Comparison of ENCODE assay signal across 31 cellular contexts in the genomic region with DNA sequence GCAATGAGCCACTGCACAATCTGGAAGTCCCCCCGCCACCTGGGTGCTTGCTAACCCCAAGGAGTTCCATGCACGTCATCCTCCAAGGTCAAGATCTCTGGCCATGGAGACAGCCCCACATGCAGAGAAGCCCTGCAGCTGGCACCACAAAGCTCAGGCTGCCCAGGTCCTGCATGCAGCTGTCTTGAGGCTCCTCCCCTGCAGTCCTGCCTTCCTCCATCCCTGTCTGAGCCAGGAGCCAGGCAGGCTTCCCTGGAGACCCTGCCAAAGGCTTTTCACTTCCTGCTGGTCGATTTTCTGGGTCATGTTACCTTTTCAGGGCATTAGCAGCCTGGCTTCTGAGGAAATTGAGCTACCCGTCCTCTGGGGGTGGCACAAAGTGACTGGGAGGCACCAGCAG. TPM values are rescaled to one million over a fixed set of nuclear protein-coding genes. Genes with fewer than 3 reads are reported as not detected.
DNase-seq lines count a peak whose midpoint lies in the region; ATAC-seq and TF ChIP-seq lines count a peak whose summit lies in the region.
"Had no signal": no experiment of that assay in that cellular context is flagged by ENCODE, and none has a peak within 500 bp of the region (broad histone marks: within the 10 kb centered on the region; RNA-seq: fewer than 3 reads in every experiment).

No MANE protein-coding gene starts in this region.

- no peak overlapping the region for H2BK12ac ChIP-seq in trophoblast cell (ENCODE audit: low read length)

- CTCF ChIA-PET in WTC11 (lab: Charles Lee), result interaction anchor here (0.7 to 1.8 kb wide), 5 partner anchors 10 to 91 kb away, joined by 3 to 5 read pairs (median 3); no protein-coding TSS in a partner anchor

- peaks cover 20 to 27% of the 10 kb centered on the region in 2 experiments for H3K4me1 ChIP-seq in trophoblast cell (ENCODE audit: control insufficient read depth in 1 of 2, insufficient read depth in 2 of 2, low read length in 2 of 2)
- H3K4me1 ChIP-seq: Peyer's patch, upper lobe of left lung had no signal

- no CpG with 5 or more reads among the region's 4 CpGs for WGBS in trophoblast cell (ENCODE audit: extremely low coverage, insufficient coverage, insufficient read length)

- peaks cover 3% of the 10 kb centered on the region; the same call in 1 of the 2 replicates for H3K36me3 Mint-ChIP-seq in WTC11
- H3K36me3 Mint-ChIP-seq: activated naive CD4-positive, alpha-beta T cell treated with anti-CD3 and anti-CD28 coated beads, Interleukin-2, amount 10 ng/mL, durations not matched to agents 7 days and 5 days; memory B cell; naive B cell had no signal

- H2AK5ac ChIP-seq in trophoblast cell (ENCODE audit: low read length), result no peak overlapping the region

- ATAC-seq in WTC11 (peak; percentile 25; the same call in 1 of the 2 replicates), HG03520 (IDR thresholded peaks at IDR 0.05; ENCODE audit: unreplicated experiment) (no peak)
- ATAC-seq: activated T-cell treated with anti-CD3 and anti-CD28 coated beads, Interleukin-2, amount 50 U/mL, for 72 hours; sciatic nerve had no signal

- no peaks in the 10 kb centered on the region for H3K36me3 ChIP-seq in trophoblast cell (ENCODE audit: control insufficient read depth in 1 of 2, insufficient read depth in 2 of 2, low read length in 2 of 2)
- H3K36me3 ChIP-seq: cardiac muscle cell, ovary, Peyer's patch, upper lobe of left lung had no signal

- H3K79me2 ChIP-seq in trophoblast cell (ENCODE audit: control insufficient read depth, insufficient read depth, low read length, poor library complexity), result no peaks in the 10 kb centered on the region

- no peaks in the 10 kb centered on the region for H3K27me3 Mint-ChIP-seq in WTC11 (ENCODE audit: low read depth)
- H3K27me3 Mint-ChIP-seq: dendritic cell treated with granulocyte-macrophage colony-stimulating factor and Interleukin-4, amounts not matched to agents 40 ng/mL and 50 ng/mL, for 4 days had no signal

- DNase-seq in DMS79 treated with DMSO at 0.1 percent for 48 hours (lab: John Stamatoyannopoulos, UW) (peak; percentile 3), DMS79 (lab: John Stamatoyannopoulos, UW) (no peak), NCI-H187 treated with DMSO at 0.1 percent for 48 hours (lab: John Stamatoyannopoulos, UW) (peak; percentile 6), WTC11 (ENCODE audit: low spot score) (no peak), trophoblast cell (no peak), NCI-H2081 (lab: John Stamatoyannopoulos, UW) (no peak), kidney tubule cell (ENCODE audit: low spot score) (no peak)
- DNase-seq: activated CD4-positive, alpha-beta T cell treated with anti-CD3 and anti-CD28 coated beads for 4 hours; activated naive CD4-positive, alpha-beta T cell treated with anti-CD3 and anti-CD28 coated beads, Interleukin-2, amount 10 ng/mL, durations not matched to agents 7 days and 5 days; activated T-cell treated with anti-CD3 and anti-CD28 coated beads, Interleukin-2, amount 50 U/mL, for 72 hours; KBM-7; kidney glomerular epithelial cell; naive B cell; NCI-H1048; NCI-H345; NK-92 treated with Interleukin-12 subunit alpha and Interleukin-12 subunit beta, amount 100 ng/mL, for 24 hours; ovary; Peyer's patch; stimulated activated CD8-positive, alpha-beta memory T cell treated with anti-CD3 and anti-CD28 coated beads, Interleukin-4, amount 100 ng/mL, for 48 hours; upper lobe of left lung had no signal

- peaks cover 20% of the 10 kb centered on the region for H3K4me1 Mint-ChIP-seq in WTC11
- H3K4me1 Mint-ChIP-seq: activated naive CD4-positive, alpha-beta T cell treated with anti-CD3 and anti-CD28 coated beads, Interleukin-2, amount 10 ng/mL, durations not matched to agents 7 days and 5 days had no signal

- H3K9ac ChIP-seq in trophoblast cell (ENCODE audit: low read length), result no peak overlapping the region

- H3K27ac ChIP-seq in trophoblast cell (ENCODE audit: low read depth, low read length), result no peak overlapping the region
- H3K27ac ChIP-seq: cardiac muscle cell, ovary, Peyer's patch, upper lobe of left lung had no signal

- no peak overlapping the region for H2AFZ ChIP-seq in trophoblast cell (ENCODE audit: insufficient read depth, low read length, poor library complexity)

- H2BK5ac ChIP-seq in trophoblast cell (ENCODE audit: low read depth, low read length, poor library complexity), result no peak overlapping the region

- H3K4ac ChIP-seq in trophoblast cell (ENCODE audit: low read depth, low read length), result no peak overlapping the region

- H3K4me3 ChIP-seq in trophoblast cell (ENCODE audit: low read depth, low read length), result no peak overlapping the region
- H3K4me3 ChIP-seq: cardiac muscle cell, ovary, Peyer's patch, upper lobe of left lung had no signal

- H4K8ac ChIP-seq in trophoblast cell (ENCODE audit: low read depth, low read length), result no peak overlapping the region

- H3K23ac ChIP-seq in trophoblast cell (ENCODE audit: low read length), result no peak overlapping the region

- no peak overlapping the region for H3K14ac ChIP-seq in trophoblast cell (ENCODE audit: low read length)

- H3K27me3 ChIP-seq in trophoblast cell (ENCODE audit: insufficient read depth, low read length), result no peaks in the 10 kb centered on the region
- H3K27me3 ChIP-seq: cardiac muscle cell, ovary, Peyer's patch, upper lobe of left lung had no signal

- H4K91ac ChIP-seq in trophoblast cell (ENCODE audit: low read depth, low read length), result peak overlapping the region; percentile 45

- H3K27ac Mint-ChIP-seq in WTC11, result no peak overlapping the region
- H3K27ac Mint-ChIP-seq: activated naive CD4-positive, alpha-beta T cell treated with anti-CD3 and anti-CD28 coated beads, Interleukin-2, amount 10 ng/mL, durations not matched to agents 7 days and 5 days; activated T-cell treated with anti-CD3 and anti-CD28 coated beads, Interleukin-2, amount 50 U/mL, for 72 hours; dendritic cell treated with granulocyte-macrophage colony-stimulating factor and Interleukin-4, amounts not matched to agents 40 ng/mL and 50 ng/mL, for 4 days; memory B cell; T-helper 1 cell treated with Interleukin-12 subunit alpha and Interleukin-12 subunit beta and Interleukin-4 antibody, amounts not matched to agents 30 μg/mL and 1 μg/mL, for 36 hours had no signal

- H3K4me2 ChIP-seq in trophoblast cell (ENCODE audit: low read length), result no peak overlapping the region

- H3K9me3 ChIP-seq in trophoblast cell (ENCODE audit: insufficient read depth, low read depth, low read length), result peaks cover 2% of the 10 kb centered on the region
- H3K9me3 ChIP-seq: ovary, Peyer's patch, upper lobe of left lung had no signal

- TF ChIP-seq CTCF in WTC11 (IDR thresholded peaks at IDR 0.05), result no peak

- no peak overlapping the region for H3K4me3 Mint-ChIP-seq in WTC11
- H3K4me3 Mint-ChIP-seq: activated naive CD4-positive, alpha-beta T cell treated with anti-CD3 and anti-CD28 coated beads, Interleukin-2, amount 10 ng/mL, durations not matched to agents 7 days and 5 days; activated T-cell treated with anti-CD3 and anti-CD28 coated beads, Interleukin-2, amount 50 U/mL, for 72 hours; dendritic cell treated with granulocyte-macrophage colony-stimulating factor and Interleukin-4, amounts not matched to agents 40 ng/mL and 50 ng/mL, for 4 days; H9; memory B cell; naive B cell; T-helper 1 cell treated with Interleukin-12 subunit alpha and Interleukin-12 subunit beta and Interleukin-4 antibody, amounts not matched to agents 30 μg/mL and 1 μg/mL, for 36 hours had no signal

- no peak overlapping the region for H3K18ac ChIP-seq in trophoblast cell (ENCODE audit: low read length)

- POLR2A ChIA-PET in WTC11 (lab: Charles Lee), result no interaction called here

- H3K79me1 ChIP-seq in trophoblast cell (ENCODE audit: low read length), result peaks cover 11% of the 10 kb centered on the region

- H2BK120ac ChIP-seq in trophoblast cell (ENCODE audit: insufficient read depth, low read length, poor library complexity), result no peak overlapping the region

- H4K12ac ChIP-seq in trophoblast cell (ENCODE audit: low read depth, low read length), result no peak overlapping the region

- H3K9me3 Mint-ChIP-seq in WTC11, result peaks cover 10% of the 10 kb centered on the region
- H3K9me3 Mint-ChIP-seq: activated naive CD4-positive, alpha-beta T cell treated with anti-CD3 and anti-CD28 coated beads, Interleukin-2, amount 10 ng/mL, durations not matched to agents 7 days and 5 days; dendritic cell treated with granulocyte-macrophage colony-stimulating factor and Interleukin-4, amounts not matched to agents 40 ng/mL and 50 ng/mL, for 4 days; memory B cell; naive B cell; T-helper 1 cell treated with Interleukin-12 subunit alpha and Interleukin-12 subunit beta and Interleukin-4 antibody, amounts not matched to agents 30 μg/mL and 1 μg/mL, for 36 hours had no signal

TF ChIP-seq in WTC11, 78 proteins besides CTCF, POLR2A, EP300 and RAD21 (continues in another document):
- no peak for TF ChIP-seq SMAD3 (CRISPR knock-in tag; IDR thresholded peaks at IDR 0.05; ENCODE audit: borderline replicate concordance)
- TF ChIP-seq SMAD4 (CRISPR knock-in tag; IDR thresholded peaks at IDR 0.05), result no peak
- TF ChIP-seq ELF4 (CRISPR knock-in tag; IDR thresholded peaks at IDR 0.05; ENCODE audit: low read depth), result no peak
- TF ChIP-seq FOXK1 (CRISPR knock-in tag; IDR thresholded peaks at IDR 0.05), result no peak
- no peak for TF ChIP-seq CREM (CRISPR knock-in tag; IDR thresholded peaks at IDR 0.05)
- no peak for TF ChIP-seq ZNF396 (CRISPR knock-in tag; IDR thresholded peaks at IDR 0.05; ENCODE audit: borderline replicate concordance)
- TF ChIP-seq ZBTB21 (CRISPR knock-in tag; IDR thresholded peaks at IDR 0.05; ENCODE audit: borderline replicate concordance), result no peak
- TF ChIP-seq ZMAT4 (CRISPR knock-in tag; IDR thresholded peaks at IDR 0.05), result no peak

RNA-seq across cellular contexts. Expression of gene TMEM72, which starts 12.5 kb away (rescaled TPM):
- 0.11 TPM in 1 of 3 replicates, not detected in the others for total RNA-seq in WTC11 (2021)
- 0.18 and 0.37 TPM in 2 replicates for polyA plus RNA-seq in trophoblast cell (2013)
- total RNA-seq: A172; activated T-cell treated with anti-CD3 and anti-CD28 coated beads, Interleukin-2, amount 50 U/mL, for 72 hours; fibroblast of lung; H9; HT1080; ovary; sciatic nerve; SK-MEL-5 had no signal
- polyA plus RNA-seq: fibroblast of lung had no signal

Comparison
In these comparisons a context has a peak if more than half of its experiments do, and no peak if none do; other contexts are left out.
1. DNase-seq: peak in DMS79 treated with DMSO at 0.1 percent for 48 hours (single experiment) and NCI-H187 treated with DMSO at 0.1 percent for 48 hours (single experiment); none in DMS79 (single experiment), WTC11 (single experiment), trophoblast cell (0 of 2), NCI-H2081 (0 of 2) and kidney tubule cell (single experiment).